1 cellular context compared by ENCODE assay signal in genomic region chr3:195777975-195778374, GRCh38.
TF ChIP-seq lines count a peak whose summit lies in the region.

No MANE protein-coding gene starts in this region.

TF ChIP-seq in H1, 55 proteins besides CTCF, POLR2A, EP300 and RAD21:
- TF ChIP-seq E2F6 (IDR thresholded peaks at IDR 0.05) (no peak), KDM5A (IDR thresholded peaks at IDR 0.05; ENCODE audit: low read length) (no peak), JUND (IDR thresholded peaks at IDR 0.05; ENCODE audit: low read length) (no peak), CBX8 (IDR thresholded peaks at IDR 0.05; ENCODE audit: borderline replicate concordance, low read depth, low read length) (no peak), TCF12 (IDR thresholded peaks at IDR 0.05; ENCODE audit: low read depth, low read length) (no peak), YY1 (IDR thresholded peaks at IDR 0.05; ENCODE audit: low read depth, low read length) (no peak), SP4 (IDR thresholded peaks at IDR 0.05; ENCODE audit: low read length) (no peak), PHF8 (conservative IDR thresholded peaks at IDR 0.05; ENCODE audit: low read depth, low read length) (no peak), TBP (IDR thresholded peaks at IDR 0.05; ENCODE audit: low read depth, low read length) (no peak), SUZ12 (IDR thresholded peaks at IDR 0.05; ENCODE audit: low read length) (no peak), JUN (IDR thresholded peaks at IDR 0.05; ENCODE audit: low read depth, low read length) (no peak), FOSL1 (IDR thresholded peaks at IDR 0.05; ENCODE audit: insufficient read depth, low read depth, low read length) (no peak), CEBPB (IDR thresholded peaks at IDR 0.05; ENCODE audit: low read depth, low read length) (no peak)
TF ChIP-seq in H1: peak in this region for 0.
